ENCODE assay signal across 8 cellular contexts in the genomic region with DNA sequence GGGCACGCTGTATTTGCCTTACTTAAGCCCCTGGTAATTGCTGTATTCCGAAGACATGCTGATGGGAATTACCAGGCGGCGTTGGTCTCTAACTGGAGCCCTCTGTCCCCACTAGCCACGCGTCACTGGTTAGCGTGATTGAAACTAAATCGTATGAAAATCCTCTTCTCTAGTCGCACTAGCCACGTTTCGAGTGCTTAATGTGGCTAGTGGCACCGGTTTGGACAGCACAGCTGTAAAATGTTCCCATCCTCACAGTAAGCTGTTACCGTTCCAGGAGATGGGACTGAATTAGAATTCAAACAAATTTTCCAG. TPM values are rescaled to one million over a fixed set of nuclear protein-coding genes. Genes with fewer than 3 reads are reported as not detected.
DNase-seq lines count a peak whose midpoint lies in the region; ATAC-seq and TF ChIP-seq lines count a peak whose summit lies in the region.

No MANE protein-coding gene starts in this region.

- 0 to 2% (median 0%) methylated on average over 12 to 13 of the region's 13 CpGs for WGBS in heart left ventricle, 4 donors

- ATAC-seq in heart left ventricle, result no peak
- no peak for ATAC-seq in left cardiac atrium
- peak; percentile 35 for ATAC-seq in HG02973 (IDR thresholded peaks at IDR 0.05; ENCODE audit: unreplicated experiment)
- ATAC-seq in RWPE2 (ENCODE audit: low read depth), result peak; percentile 26

- H3K27ac ChIP-seq in heart left ventricle, result peak overlapping the region in 11 of 12 donors; percentile 38 to 99 (median 93)
- peak overlapping the region; percentile 58 for H3K27ac ChIP-seq in RWPE2 (ENCODE audit: poor library complexity, severe bottlenecking)

- no peaks in the 10 kb centered on the region for H3K27me3 ChIP-seq in heart left ventricle
- no peaks in the 10 kb centered on the region for H3K27me3 ChIP-seq in RWPE2 (ENCODE audit: insufficient read depth, poor library complexity, severe bottlenecking)

- H3K4me1 ChIP-seq in heart left ventricle, result peaks cover 0 to 29% (median 5%) of the 10 kb centered on the region in 12 donors
- peaks cover 9% of the 10 kb centered on the region for H3K4me1 ChIP-seq in RWPE2 (ENCODE audit: insufficient read depth, poor library complexity, severe bottlenecking)

- H3K36me3 ChIP-seq in heart left ventricle (no peaks in the 10 kb centered on the region), RWPE2 (ENCODE audit: low read depth) (peaks cover 47% of the 10 kb centered on the region)

- TF ChIP-seq CTCF in heart left ventricle (IDR thresholded peaks at IDR 0.05), result no peak
- TF ChIP-seq CTCF in RWPE2 (IDR thresholded peaks at IDR 0.05; ENCODE audit: poor library complexity, severe bottlenecking), result no peak
- TF ChIP-seq CTCF in fibroblast of the aortic adventitia (IDR thresholded peaks at IDR 0.05; ENCODE audit: insufficient read depth, low read length), result no peak

- DNase-seq in heart left ventricle, result no peak
- DNase-seq in left cardiac atrium, result no peak
- no peak for DNase-seq in RWPE2 (ENCODE audit: low spot score)
- no peak for DNase-seq in fibroblast of the aortic adventitia (ENCODE audit: low read depth)
- DNase-seq in skeletal muscle cell (ENCODE audit: low read depth), result no peak
- no peak for DNase-seq in medulla oblongata (ENCODE audit: extremely low spot score)
- no peak for DNase-seq in pons (ENCODE audit: low spot score)

- H3K9me3 ChIP-seq in heart left ventricle (no peaks in the 10 kb centered on the region), RWPE2 (ENCODE audit: severe bottlenecking) (no peaks in the 10 kb centered on the region)

- intact Hi-C loops in heart left ventricle (cut with DNase I), result loop anchor here in 4 of 10 donors (5.0 to 10.0 kb wide), 4 partner anchors 221 to 491 kb away; partner anchors contain the start of gene N4BP2L2 (in 1 of the 4)
- intact Hi-C loops in left cardiac atrium (cut with DNase I), result loop anchor here in 1 of 2 donors (10.0 kb wide), 2 partner anchors 301 to 401 kb away; no protein-coding TSS in a partner anchor

- H3K4me3 ChIP-seq in heart left ventricle, result peak overlapping the region; percentile 43 to 91 (median 79)
- peak overlapping the region; percentile 53 for H3K4me3 ChIP-seq in RWPE2 (ENCODE audit: severe bottlenecking)
- peak overlapping the region; percentile 90 for H3K4me3 ChIP-seq in fibroblast of the aortic adventitia (ENCODE audit: low read depth, low read length)
- peak overlapping the region; percentile 85 for H3K4me3 ChIP-seq in skeletal muscle cell (ENCODE audit: low read depth, low read length)

- no peak for TF ChIP-seq POLR2A in heart left ventricle (IDR thresholded peaks at IDR 0.05)

RNA-seq across cellular contexts. Expression of gene BRCA2, which starts 0.7 kb away (rescaled TPM):
- 1 to 10 TPM in 2 of 9 donors, under 1 TPM in 7; 0.13 to 5.2 (median 0.42) TPM for total RNA-seq in heart left ventricle
- polyA plus RNA-seq in heart left ventricle, result under 1 TPM; 0.04 to 0.12 TPM
- 1 to 10 TPM; 1.0 to 2.1 TPM for total RNA-seq in left cardiac atrium
- total RNA-seq in fibroblast of the aortic adventitia (ENCODE audit: low replicate concordance), result 1.1 and 23.1 TPM in 2 replicates

RNA-seq across cellular contexts. Expression of gene ZAR1L, which starts 0.8 kb away (rescaled TPM):
- total RNA-seq in heart left ventricle (not detected), left cardiac atrium (not detected), fibroblast of the aortic adventitia (ENCODE audit: low replicate concordance) (not detected in 2 replicates)
- not detected for polyA plus RNA-seq in heart left ventricle

Comparison
In these comparisons a context has a peak if more than half of its experiments do, and no peak if none do; other contexts are left out.
1. ATAC-seq: peak in HG02973 (single experiment) and RWPE2 (single experiment); none in heart left ventricle (0 of 4) and left cardiac atrium (0 of 2).
2. Peak in every context shown above with its lines, with median percentiles within 50 percentile points of each other: H3K4me3 ChIP-seq.